ENCODE assay signal across 1 cellular context in genomic region chr7:28037220-28038010, GRCh38.
TF ChIP-seq lines count a peak whose summit lies in the region.

No MANE protein-coding gene starts in this region.

TF ChIP-seq in GM12878, 131 proteins besides CTCF, POLR2A, EP300 and RAD21 (continued from another document and continues in another):
- TF ChIP-seq, protein P1, sequence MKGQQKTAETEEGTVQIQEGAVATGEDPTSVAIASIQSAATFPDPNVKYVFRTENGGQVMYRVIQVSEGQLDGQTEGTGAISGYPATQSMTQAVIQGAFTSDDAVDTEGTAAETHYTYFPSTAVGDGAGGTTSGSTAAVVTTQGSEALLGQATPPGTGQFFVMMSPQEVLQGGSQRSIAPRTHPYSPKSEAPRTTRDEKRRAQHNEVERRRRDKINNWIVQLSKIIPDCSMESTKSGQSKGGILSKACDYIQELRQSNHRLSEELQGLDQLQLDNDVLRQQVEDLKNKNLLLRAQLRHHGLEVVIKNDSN (IDR thresholded peaks at IDR 0.05; ENCODE audit: borderline replicate concordance, extremely low read length, insufficient read depth, low read depth, low read length), result no peak
- 0 out of 2 replicates have a peak, but pooled peaks have one; percentile 34 for TF ChIP-seq NR2F1 (conservative IDR thresholded peaks at IDR 0.05)
- TF ChIP-seq, protein P2, sequence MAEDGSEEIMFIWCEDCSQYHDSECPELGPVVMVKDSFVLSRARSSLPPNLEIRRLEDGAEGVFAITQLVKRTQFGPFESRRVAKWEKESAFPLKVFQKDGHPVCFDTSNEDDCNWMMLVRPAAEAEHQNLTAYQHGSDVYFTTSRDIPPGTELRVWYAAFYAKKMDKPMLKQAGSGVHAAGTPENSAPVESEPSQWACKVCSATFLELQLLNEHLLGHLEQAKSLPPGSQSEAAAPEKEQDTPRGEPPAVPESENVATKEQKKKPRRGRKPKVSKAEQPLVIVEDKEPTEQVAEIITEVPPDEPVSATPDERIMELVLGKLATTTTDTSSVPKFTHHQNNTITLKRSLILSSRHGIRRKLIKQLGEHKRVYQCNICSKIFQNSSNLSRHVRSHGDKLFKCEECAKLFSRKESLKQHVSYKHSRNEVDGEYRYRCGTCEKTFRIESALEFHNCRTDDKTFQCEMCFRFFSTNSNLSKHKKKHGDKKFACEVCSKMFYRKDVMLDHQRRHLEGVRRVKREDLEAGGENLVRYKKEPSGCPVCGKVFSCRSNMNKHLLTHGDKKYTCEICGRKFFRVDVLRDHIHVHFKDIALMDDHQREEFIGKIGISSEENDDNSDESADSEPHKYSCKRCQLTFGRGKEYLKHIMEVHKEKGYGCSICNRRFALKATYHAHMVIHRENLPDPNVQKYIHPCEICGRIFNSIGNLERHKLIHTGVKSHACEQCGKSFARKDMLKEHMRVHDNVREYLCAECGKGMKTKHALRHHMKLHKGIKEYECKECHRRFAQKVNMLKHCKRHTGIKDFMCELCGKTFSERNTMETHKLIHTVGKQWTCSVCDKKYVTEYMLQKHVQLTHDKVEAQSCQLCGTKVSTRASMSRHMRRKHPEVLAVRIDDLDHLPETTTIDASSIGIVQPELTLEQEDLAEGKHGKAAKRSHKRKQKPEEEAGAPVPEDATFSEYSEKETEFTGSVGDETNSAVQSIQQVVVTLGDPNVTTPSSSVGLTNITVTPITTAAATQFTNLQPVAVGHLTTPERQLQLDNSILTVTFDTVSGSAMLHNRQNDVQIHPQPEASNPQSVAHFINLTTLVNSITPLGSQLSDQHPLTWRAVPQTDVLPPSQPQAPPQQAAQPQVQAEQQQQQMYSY (CRISPR knock-in tag; IDR thresholded peaks at IDR 0.05), result no peak
- TF ChIP-seq, protein P3, sequence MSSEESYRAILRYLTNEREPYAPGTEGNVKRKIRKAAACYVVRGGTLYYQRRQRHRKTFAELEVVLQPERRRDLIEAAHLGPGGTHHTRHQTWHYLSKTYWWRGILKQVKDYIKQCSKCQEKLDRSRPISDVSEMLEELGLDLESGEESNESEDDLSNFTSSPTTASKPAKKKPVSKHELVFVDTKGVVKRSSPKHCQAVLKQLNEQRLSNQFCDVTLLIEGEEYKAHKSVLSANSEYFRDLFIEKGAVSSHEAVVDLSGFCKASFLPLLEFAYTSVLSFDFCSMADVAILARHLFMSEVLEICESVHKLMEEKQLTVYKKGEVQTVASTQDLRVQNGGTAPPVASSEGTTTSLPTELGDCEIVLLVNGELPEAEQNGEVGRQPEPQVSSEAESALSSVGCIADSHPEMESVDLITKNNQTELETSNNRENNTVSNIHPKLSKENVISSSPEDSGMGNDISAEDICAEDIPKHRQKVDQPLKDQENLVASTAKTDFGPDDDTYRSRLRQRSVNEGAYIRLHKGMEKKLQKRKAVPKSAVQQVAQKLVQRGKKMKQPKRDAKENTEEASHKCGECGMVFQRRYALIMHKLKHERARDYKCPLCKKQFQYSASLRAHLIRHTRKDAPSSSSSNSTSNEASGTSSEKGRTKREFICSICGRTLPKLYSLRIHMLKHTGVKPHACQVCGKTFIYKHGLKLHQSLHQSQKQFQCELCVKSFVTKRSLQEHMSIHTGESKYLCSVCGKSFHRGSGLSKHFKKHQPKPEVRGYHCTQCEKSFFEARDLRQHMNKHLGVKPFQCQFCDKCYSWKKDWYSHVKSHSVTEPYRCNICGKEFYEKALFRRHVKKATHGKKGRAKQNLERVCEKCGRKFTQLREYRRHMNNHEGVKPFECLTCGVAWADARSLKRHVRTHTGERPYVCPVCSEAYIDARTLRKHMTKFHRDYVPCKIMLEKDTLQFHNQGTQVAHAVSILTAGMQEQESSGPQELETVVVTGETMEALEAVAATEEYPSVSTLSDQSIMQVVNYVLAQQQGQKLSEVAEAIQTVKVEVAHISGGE (CRISPR knock-in tag; IDR thresholded peaks at IDR 0.05), result no peak
- no peak for TF ChIP-seq ZNF24 (IDR thresholded peaks at IDR 0.05)
- TF ChIP-seq DPF2 (IDR thresholded peaks at IDR 0.05), result peak; percentile 70
- TF ChIP-seq MEF2B (IDR thresholded peaks at IDR 0.05; ENCODE audit: partially characterized antibody, poor library complexity, severe bottlenecking), result peak; percentile 54
- peak; percentile 68 for TF ChIP-seq MTA2 (IDR thresholded peaks at IDR 0.05; ENCODE audit: low read depth)
- TF ChIP-seq, protein P4, sequence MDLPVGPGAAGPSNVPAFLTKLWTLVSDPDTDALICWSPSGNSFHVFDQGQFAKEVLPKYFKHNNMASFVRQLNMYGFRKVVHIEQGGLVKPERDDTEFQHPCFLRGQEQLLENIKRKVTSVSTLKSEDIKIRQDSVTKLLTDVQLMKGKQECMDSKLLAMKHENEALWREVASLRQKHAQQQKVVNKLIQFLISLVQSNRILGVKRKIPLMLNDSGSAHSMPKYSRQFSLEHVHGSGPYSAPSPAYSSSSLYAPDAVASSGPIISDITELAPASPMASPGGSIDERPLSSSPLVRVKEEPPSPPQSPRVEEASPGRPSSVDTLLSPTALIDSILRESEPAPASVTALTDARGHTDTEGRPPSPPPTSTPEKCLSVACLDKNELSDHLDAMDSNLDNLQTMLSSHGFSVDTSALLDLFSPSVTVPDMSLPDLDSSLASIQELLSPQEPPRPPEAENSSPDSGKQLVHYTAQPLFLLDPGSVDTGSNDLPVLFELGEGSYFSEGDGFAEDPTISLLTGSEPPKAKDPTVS (IDR thresholded peaks at IDR 0.05; ENCODE audit: low read depth, low read length), result no peak
- TF ChIP-seq TCF7 (IDR thresholded peaks at IDR 0.05; ENCODE audit: borderline replicate concordance), result peak; percentile 55; the same call in 1 of the 2 replicates
- no peak for TF ChIP-seq SMAD5 (IDR thresholded peaks at IDR 0.05; ENCODE audit: low read depth)
- no peak for TF ChIP-seq TBL1XR1 (IDR thresholded peaks at IDR 0.05; ENCODE audit: low read depth, low read length)
- TF ChIP-seq TCF3 (IDR thresholded peaks at IDR 0.05; ENCODE audit: borderline replicate concordance, insufficient read depth, low read depth, low read length), result 0 out of 2 replicates have a peak, but pooled peaks have one; percentile 42
- TF ChIP-seq HCFC1 (IDR thresholded peaks at IDR 0.05; ENCODE audit: low read length), result no peak
- TF ChIP-seq CBX5 (IDR thresholded peaks at IDR 0.05; ENCODE audit: low read depth), result peak; percentile 58; the same call in 1 of the 2 replicates
- no peak for TF ChIP-seq SMARCA5 (IDR thresholded peaks at IDR 0.05)
- peak; percentile 95 for TF ChIP-seq BACH1 (IDR thresholded peaks at IDR 0.05; ENCODE audit: borderline replicate concordance)
- TF ChIP-seq NFIC (IDR thresholded peaks at IDR 0.05; ENCODE audit: low read depth, low read length), result peak; percentile 95
- peak; percentile 37 for TF ChIP-seq SKIL (IDR thresholded peaks at IDR 0.05; ENCODE audit: low read depth, poor library complexity, severe bottlenecking)
- TF ChIP-seq WRNIP1 (IDR thresholded peaks at IDR 0.05; ENCODE audit: borderline replicate concordance, low read depth, low read length), result no peak
- TF ChIP-seq IRF4 (IDR thresholded peaks at IDR 0.05; ENCODE audit: low read depth, low read length), result peak; percentile 93
- TF ChIP-seq, protein P5, sequence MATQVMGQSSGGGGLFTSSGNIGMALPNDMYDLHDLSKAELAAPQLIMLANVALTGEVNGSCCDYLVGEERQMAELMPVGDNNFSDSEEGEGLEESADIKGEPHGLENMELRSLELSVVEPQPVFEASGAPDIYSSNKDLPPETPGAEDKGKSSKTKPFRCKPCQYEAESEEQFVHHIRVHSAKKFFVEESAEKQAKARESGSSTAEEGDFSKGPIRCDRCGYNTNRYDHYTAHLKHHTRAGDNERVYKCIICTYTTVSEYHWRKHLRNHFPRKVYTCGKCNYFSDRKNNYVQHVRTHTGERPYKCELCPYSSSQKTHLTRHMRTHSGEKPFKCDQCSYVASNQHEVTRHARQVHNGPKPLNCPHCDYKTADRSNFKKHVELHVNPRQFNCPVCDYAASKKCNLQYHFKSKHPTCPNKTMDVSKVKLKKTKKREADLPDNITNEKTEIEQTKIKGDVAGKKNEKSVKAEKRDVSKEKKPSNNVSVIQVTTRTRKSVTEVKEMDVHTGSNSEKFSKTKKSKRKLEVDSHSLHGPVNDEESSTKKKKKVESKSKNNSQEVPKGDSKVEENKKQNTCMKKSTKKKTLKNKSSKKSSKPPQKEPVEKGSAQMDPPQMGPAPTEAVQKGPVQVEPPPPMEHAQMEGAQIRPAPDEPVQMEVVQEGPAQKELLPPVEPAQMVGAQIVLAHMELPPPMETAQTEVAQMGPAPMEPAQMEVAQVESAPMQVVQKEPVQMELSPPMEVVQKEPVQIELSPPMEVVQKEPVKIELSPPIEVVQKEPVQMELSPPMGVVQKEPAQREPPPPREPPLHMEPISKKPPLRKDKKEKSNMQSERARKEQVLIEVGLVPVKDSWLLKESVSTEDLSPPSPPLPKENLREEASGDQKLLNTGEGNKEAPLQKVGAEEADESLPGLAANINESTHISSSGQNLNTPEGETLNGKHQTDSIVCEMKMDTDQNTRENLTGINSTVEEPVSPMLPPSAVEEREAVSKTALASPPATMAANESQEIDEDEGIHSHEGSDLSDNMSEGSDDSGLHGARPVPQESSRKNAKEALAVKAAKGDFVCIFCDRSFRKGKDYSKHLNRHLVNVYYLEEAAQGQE (IDR thresholded peaks at IDR 0.05; ENCODE audit: low read depth, low read length), result no peak
- TF ChIP-seq NFXL1 (IDR thresholded peaks at IDR 0.05; ENCODE audit: borderline replicate concordance), result no peak
- no peak for TF ChIP-seq SIX5 (IDR thresholded peaks at IDR 0.05; ENCODE audit: low read depth, low read length, severe bottlenecking)
- no peak for TF ChIP-seq FOXK2 (IDR thresholded peaks at IDR 0.05)
- TF ChIP-seq BCL11A (IDR thresholded peaks at IDR 0.05; ENCODE audit: low read depth, low read length), result peak; percentile 91
- TF ChIP-seq, protein P6, sequence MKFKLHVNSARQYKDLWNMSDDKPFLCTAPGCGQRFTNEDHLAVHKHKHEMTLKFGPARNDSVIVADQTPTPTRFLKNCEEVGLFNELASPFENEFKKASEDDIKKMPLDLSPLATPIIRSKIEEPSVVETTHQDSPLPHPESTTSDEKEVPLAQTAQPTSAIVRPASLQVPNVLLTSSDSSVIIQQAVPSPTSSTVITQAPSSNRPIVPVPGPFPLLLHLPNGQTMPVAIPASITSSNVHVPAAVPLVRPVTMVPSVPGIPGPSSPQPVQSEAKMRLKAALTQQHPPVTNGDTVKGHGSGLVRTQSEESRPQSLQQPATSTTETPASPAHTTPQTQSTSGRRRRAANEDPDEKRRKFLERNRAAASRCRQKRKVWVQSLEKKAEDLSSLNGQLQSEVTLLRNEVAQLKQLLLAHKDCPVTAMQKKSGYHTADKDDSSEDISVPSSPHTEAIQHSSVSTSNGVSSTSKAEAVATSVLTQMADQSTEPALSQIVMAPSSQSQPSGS (IDR thresholded peaks at IDR 0.05; ENCODE audit: low read length), result peak; percentile 94
- TF ChIP-seq CREB1 (IDR thresholded peaks at IDR 0.05; ENCODE audit: low read depth), result 0 out of 2 replicates have a peak, but pooled peaks have one; percentile 26
- no peak for TF ChIP-seq ZNF207 (IDR thresholded peaks at IDR 0.05; ENCODE audit: borderline replicate concordance)
- TF ChIP-seq CHD4 (IDR thresholded peaks at IDR 0.05), result no peak
- peak; percentile 71; the same call in 1 of the 2 replicates for TF ChIP-seq RELB (IDR thresholded peaks at IDR 0.05; ENCODE audit: low read depth)
- peak; percentile 75; the same call in 1 of the 2 replicates for TF ChIP-seq PML (IDR thresholded peaks at IDR 0.05; ENCODE audit: low read length)
- peak; percentile 61; the same call in 1 of the 2 replicates for TF ChIP-seq PAX5 (IDR thresholded peaks at IDR 0.05; ENCODE audit: borderline replicate concordance, low read depth, low read length)
- peak; percentile 85 for TF ChIP-seq MEF2A (IDR thresholded peaks at IDR 0.05; ENCODE audit: insufficient read depth, low read depth, low read length)
- TF ChIP-seq, protein P7, sequence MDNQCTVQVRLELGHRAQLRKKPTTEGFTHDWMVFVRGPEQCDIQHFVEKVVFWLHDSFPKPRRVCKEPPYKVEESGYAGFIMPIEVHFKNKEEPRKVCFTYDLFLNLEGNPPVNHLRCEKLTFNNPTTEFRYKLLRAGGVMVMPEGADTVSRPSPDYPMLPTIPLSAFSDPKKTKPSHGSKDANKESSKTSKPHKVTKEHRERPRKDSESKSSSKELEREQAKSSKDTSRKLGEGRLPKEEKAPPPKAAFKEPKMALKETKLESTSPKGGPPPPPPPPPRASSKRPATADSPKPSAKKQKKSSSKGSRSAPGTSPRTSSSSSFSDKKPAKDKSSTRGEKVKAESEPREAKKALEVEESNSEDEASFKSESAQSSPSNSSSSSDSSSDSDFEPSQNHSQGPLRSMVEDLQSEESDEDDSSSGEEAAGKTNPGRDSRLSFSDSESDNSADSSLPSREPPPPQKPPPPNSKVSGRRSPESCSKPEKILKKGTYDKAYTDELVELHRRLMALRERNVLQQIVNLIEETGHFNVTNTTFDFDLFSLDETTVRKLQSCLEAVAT (IDR thresholded peaks at IDR 0.05), result no peak
- TF ChIP-seq NFYA (IDR thresholded peaks at IDR 0.05; ENCODE audit: borderline replicate concordance, low read depth, low read length), result no peak
- TF ChIP-seq ZNF217 (IDR thresholded peaks at IDR 0.05), result peak; percentile 70; the same call in 1 of the 2 replicates
- no peak for TF ChIP-seq EZH2 (IDR thresholded peaks at IDR 0.05; ENCODE audit: borderline replicate concordance, control insufficient read depth, low read depth, low read length)
- no peak for TF ChIP-seq EED (IDR thresholded peaks at IDR 0.05; ENCODE audit: low read depth)
- no peak for TF ChIP-seq SUZ12 (IDR thresholded peaks at IDR 0.05; ENCODE audit: unreplicated experiment)
- no peak for TF ChIP-seq FOS (IDR thresholded peaks at IDR 0.05; ENCODE audit: borderline replicate concordance, extremely low read depth, insufficient read length)
- TF ChIP-seq RUNX3 (IDR thresholded peaks at IDR 0.05; ENCODE audit: low read length), result peak; percentile 88
